ENCODE assay signal across 13 cellular contexts in the genomic region with DNA sequence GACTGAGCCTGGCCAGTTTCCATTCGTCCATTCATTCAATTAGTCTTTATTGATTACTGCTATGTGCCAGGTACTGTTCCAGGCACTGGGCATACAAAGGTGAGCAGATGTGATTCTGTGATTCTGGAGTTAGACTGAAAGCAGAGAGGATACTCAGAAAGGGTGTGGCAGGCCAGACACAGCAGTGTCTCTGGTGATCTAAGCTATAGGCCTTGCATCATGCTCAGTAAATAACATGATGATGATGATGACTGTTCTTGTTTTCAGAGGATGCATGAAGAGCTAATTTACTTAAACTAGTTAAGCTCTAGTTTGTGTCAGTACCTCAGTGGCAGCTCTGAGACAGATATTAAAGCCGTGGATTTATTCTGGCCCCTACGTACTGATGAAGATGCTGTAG. TPM values are rescaled to one million over a fixed set of nuclear protein-coding genes. Genes with fewer than 3 reads are reported as not detected.
DNase-seq lines count a peak whose midpoint lies in the region; ATAC-seq and TF ChIP-seq lines count a peak whose summit lies in the region.
"Had no signal": no experiment of that assay in that cellular context is flagged by ENCODE, and none has a peak within 500 bp of the region (broad histone marks: within the 10 kb centered on the region; RNA-seq: fewer than 3 reads in every experiment).

No MANE protein-coding gene starts in this region.

- H3K4me3 Mint-ChIP-seq in activated CD4-positive, alpha-beta T cell treated with anti-CD3 and anti-CD28 coated beads for 36 hours: no peak overlapping the region
- H3K4me3 Mint-ChIP-seq in progenitor cell of endocrine pancreas (ENCODE audit: low read depth): no peak overlapping the region

- peak overlapping the region; percentile 45 for H3K27ac Mint-ChIP-seq in activated CD4-positive, alpha-beta T cell treated with anti-CD3 and anti-CD28 coated beads for 36 hours
- H3K27ac Mint-ChIP-seq in progenitor cell of endocrine pancreas: peak overlapping the region; percentile 92

- H3K4me2 ChIP-seq in mammary epithelial cell (ENCODE audit: insufficient read depth, low read depth, low read length): no peak overlapping the region

- no peaks in the 10 kb centered on the region for H3K27me3 Mint-ChIP-seq in activated CD4-positive, alpha-beta T cell treated with anti-CD3 and anti-CD28 coated beads for 36 hours
- H3K27me3 Mint-ChIP-seq in progenitor cell of endocrine pancreas: no peaks in the 10 kb centered on the region

- peak; percentile 19 for DNase-seq in activated CD4-positive, alpha-beta T cell treated with anti-CD3 and anti-CD28 coated beads for 36 hours
- no peak for DNase-seq in activated CD4-positive, alpha-beta T cell treated with anti-CD3 and anti-CD28 coated beads, Interleukin-2, amount 50 U/mL, for 1 hour
- DNase-seq in mammary epithelial cell: peak; percentile 61
- no peak for DNase-seq in progenitor cell of endocrine pancreas (ENCODE audit: low spot score, unreplicated experiment)
- DNase-seq in lower leg skin (ENCODE audit: low spot score in 2 of 2): no peak
- no peak for DNase-seq in NCI-H526 treated with DMSO at 0.1 percent for 48 hours (lab: John Stamatoyannopoulos, UW)
- DNase-seq: gastrocnemius medialis; NCI-H187; NCI-H82; stimulated activated CD4-positive, alpha-beta T cell treated with anti-CD3 and anti-CD28 coated beads, Interleukin-15, amount 100 ng/mL, for 24 hours had no signal

- no TSS peak for BruUV-seq in mammary epithelial cell (replicated peaks; lab: Mats Ljungman, UMichigan)

- dilution Hi-C loops in mammary epithelial cell (cut with HindIII; ENCODE audit: low sequenced_read_pairs): no loop called here

- no peak overlapping the region for H3K27ac ChIP-seq in mammary epithelial cell (ENCODE audit: insufficient read depth, low read depth, low read length)
- H3K27ac ChIP-seq: gastrocnemius medialis, thoracic aorta had no signal

- peaks cover 9% of the 10 kb centered on the region for H3K4me1 ChIP-seq in mammary epithelial cell (ENCODE audit: insufficient read depth, low read length)

- in situ Hi-C loops in mammary epithelial cell (cut with MboI; ENCODE audit: low sequenced_read_pairs in 2 of 2): no loop called here

- peaks cover 79% of the 10 kb centered on the region for H3K4me1 Mint-ChIP-seq in activated CD4-positive, alpha-beta T cell treated with anti-CD3 and anti-CD28 coated beads for 36 hours
- H3K4me1 Mint-ChIP-seq in progenitor cell of endocrine pancreas (ENCODE audit: low read depth): peaks cover 44% of the 10 kb centered on the region

- no peak overlapping the region for H2AFZ ChIP-seq in mammary epithelial cell (ENCODE audit: low read depth, low read length)

- peak; percentile 43 for ATAC-seq in activated CD4-positive, alpha-beta T cell treated with anti-CD3 and anti-CD28 coated beads for 36 hours
- peak; percentile 30 for ATAC-seq in HG03342 (IDR thresholded peaks at IDR 0.05; ENCODE audit: unreplicated experiment)
- ATAC-seq in GM18861 (IDR thresholded peaks at IDR 0.05; ENCODE audit: unreplicated experiment): no peak
- ATAC-seq: gastrocnemius medialis had no signal

- no peaks in the 10 kb centered on the region for H3K36me3 ChIP-seq in mammary epithelial cell (ENCODE audit: insufficient read depth, low read length)
- H3K36me3 ChIP-seq: gastrocnemius medialis, thoracic aorta had no signal

- no peaks in the 10 kb centered on the region for H4K20me1 ChIP-seq in mammary epithelial cell (ENCODE audit: insufficient read depth, low read length)

- peaks cover 42% of the 10 kb centered on the region for H3K79me2 ChIP-seq in mammary epithelial cell (ENCODE audit: insufficient read depth, low read length)

- POLR2A ChIA-PET in activated CD4-positive, alpha-beta T cell treated with anti-CD3 and anti-CD28 coated beads for 36 hours (lab: Charles Lee): interaction anchor here (0.6 to 1.0 kb wide), 2 partner anchors 10 to 13 kb away, joined by 3 read pairs; no protein-coding TSS in a partner anchor

- no peak overlapping the region for H3K9ac ChIP-seq in mammary epithelial cell (ENCODE audit: insufficient read depth, low read length)

- TF ChIP-seq POLR2A in lower leg skin (IDR thresholded peaks at IDR 0.05): no peak

- H3K9me3 Mint-ChIP-seq in activated CD4-positive, alpha-beta T cell treated with anti-CD3 and anti-CD28 coated beads for 36 hours (ENCODE audit: low read depth): no peaks in the 10 kb centered on the region
- no peaks in the 10 kb centered on the region for H3K9me3 Mint-ChIP-seq in progenitor cell of endocrine pancreas (ENCODE audit: low read depth)

- H3K36me3 Mint-ChIP-seq in activated CD4-positive, alpha-beta T cell treated with anti-CD3 and anti-CD28 coated beads for 36 hours (ENCODE audit: low read depth): no peaks in the 10 kb centered on the region
- H3K36me3 Mint-ChIP-seq in progenitor cell of endocrine pancreas (ENCODE audit: insufficient read depth): no peaks in the 10 kb centered on the region

- TF ChIP-seq CTCF in mammary epithelial cell (conservative IDR thresholded peaks at IDR 0.05 in 1 of 2, IDR thresholded peaks at IDR 0.05 in 1 of 2; ENCODE audit: extremely low read depth in 1 of 2, insufficient read depth in 1 of 2, low read depth in 1 of 2, low read length in 2 of 2) (no peak), progenitor cell of endocrine pancreas (IDR thresholded peaks at IDR 0.05; ENCODE audit: unreplicated experiment) (no peak), lower leg skin (IDR thresholded peaks at IDR 0.05) (no peak)

- WGBS in mammary epithelial cell (ENCODE audit: low coverage, missing lambda C conversion rate): 97% methylated on average over 3 of the region's 3 CpGs
- 92 to 94% methylated on average over 3 of the region's 3 CpGs for WGBS in lower leg skin, 2 donors

- intact Hi-C loops in activated CD4-positive, alpha-beta T cell treated with anti-CD3 and anti-CD28 coated beads for 36 hours (cut with DNase I, micrococcal nuclease): no loop called here
- intact Hi-C loops in mammary epithelial cell (cut with micrococcal nuclease) (loop anchor here (5.0 kb wide), 1 partner anchor 91 kb away; the partner anchor contains the start of genes ADAT2 and PEX3), lower leg skin (cut with DNase I; ENCODE audit: low total_unique reads) (no loop called here)

- H3K4me3 ChIP-seq in mammary epithelial cell (replicated peaks in 1 of 3; ENCODE audit: insufficient read depth in 1 of 3, low read depth in 2 of 3, low read length in 3 of 3) (no peak overlapping the region), lower leg skin (ENCODE audit: low read depth, poor library complexity, severe bottlenecking) (no peak overlapping the region)
- H3K4me3 ChIP-seq: gastrocnemius medialis, thoracic aorta had no signal

- no peaks in the 10 kb centered on the region for H3K9me3 ChIP-seq in mammary epithelial cell (replicated peaks; ENCODE audit: insufficient read depth, low read length)
- H3K9me3 ChIP-seq: gastrocnemius medialis, thoracic aorta had no signal

- no peaks in the 10 kb centered on the region for H3K27me3 ChIP-seq in mammary epithelial cell (ENCODE audit: insufficient read depth, low read length)

- CTCF ChIA-PET in activated CD4-positive, alpha-beta T cell treated with anti-CD3 and anti-CD28 coated beads for 36 hours (lab: Charles Lee): interaction anchor here (1.0 kb wide), 1 partner anchor 14 kb away, joined by 3 read pairs; no protein-coding TSS in a partner anchor
- CTCF ChIA-PET in mammary epithelial cell (lab: Charles Lee; ENCODE audit: low non-redundant PET): no interaction called here

RNA-seq across cellular contexts. Expression of gene FUCA2, which starts 31.4 kb away (rescaled TPM):
- total RNA-seq in activated CD4-positive, alpha-beta T cell treated with anti-CD3 and anti-CD28 coated beads for 36 hours: 1 to 10 TPM; 6.7 to 7.8 TPM
- 10 to 100 TPM; 22.0 to 36.2 TPM for total RNA-seq in mammary epithelial cell
- polyA plus RNA-seq in mammary epithelial cell: 12.4 TPM
- 21.7 TPM for polyA minus RNA-seq in mammary epithelial cell
- total RNA-seq in progenitor cell of endocrine pancreas: 67.3 and 67.5 TPM in 2 replicates
- 10 to 100 TPM in 3 of 4 donors, 1 to 10 TPM in 1; 3.3 to 11.4 (median 10.5) TPM for total RNA-seq in lower leg skin

Comparison
In these comparisons a context has a peak if more than half of its experiments do, and no peak if none do; other contexts are left out.
1. DNase-seq: peak in activated CD4-positive, alpha-beta T cell treated with anti-CD3 and anti-CD28 coated beads for 36 hours (single experiment) and mammary epithelial cell (single experiment); none in activated CD4-positive, alpha-beta T cell treated with anti-CD3 and anti-CD28 coated beads, Interleukin-2, amount 50 U/mL, for 1 hour (single experiment), progenitor cell of endocrine pancreas (single experiment), lower leg skin (0 of 2) and NCI-H526 treated with DMSO at 0.1 percent for 48 hours (single experiment).